ENCODE assay signal across 1 cellular context in genomic region chr12:116582610-116583009, GRCh38.
TF ChIP-seq lines count a peak whose summit lies in the region.

No MANE protein-coding gene starts in this region.

TF ChIP-seq in K562, 482 proteins besides CTCF, POLR2A, EP300 and RAD21 (continued from another document and continues in another):
- TF ChIP-seq ZBTB12 (CRISPR knock-in tag; IDR thresholded peaks at IDR 0.05) (no peak), NR0B1 (IDR thresholded peaks at IDR 0.05; ENCODE audit: partially characterized antibody) (no peak), ETS1 (conservative IDR thresholded peaks at IDR 0.05; ENCODE audit: control insufficient read depth, low read depth, low read length) (no peak), ILK (tag; IDR thresholded peaks at IDR 0.05; ENCODE audit: borderline replicate concordance, low read depth) (no peak), PCBP2 (IDR thresholded peaks at IDR 0.05; ENCODE audit: low read depth, low read length, poor library complexity, severe bottlenecking) (no peak), ZNF232 (CRISPR knock-in tag; IDR thresholded peaks at IDR 0.05) (no peak), ZFPM2 (CRISPR knock-in tag; IDR thresholded peaks at IDR 0.05) (no peak), SMARCB1 (IDR thresholded peaks at IDR 0.05; ENCODE audit: insufficient read length, low read depth) (no peak), IRF1 (CRISPR knock-in tag; IDR thresholded peaks at IDR 0.05; ENCODE audit: borderline replicate concordance) (no peak), PRPF4 (IDR thresholded peaks at IDR 0.05; ENCODE audit: insufficient read depth, low read depth, low read length, poor library complexity, severe bottlenecking) (no peak), JUND (IDR thresholded peaks at IDR 0.05; ENCODE audit: borderline replicate concordance, low read depth, low read length) (peak; percentile 48; the same call in 1 of the 2 replicates), JUND (tag; IDR thresholded peaks at IDR 0.05; ENCODE audit: borderline replicate concordance, low read depth, low read length) (no peak; the same call in 2 of the 3 replicates), ADNP (tag; IDR thresholded peaks at IDR 0.05) (peak; percentile 96), TEAD1 (CRISPR knock-in tag; IDR thresholded peaks at IDR 0.05) (no peak), IRF2 (CRISPR knock-in tag; IDR thresholded peaks at IDR 0.05) (no peak), ZNF316 (IDR thresholded peaks at IDR 0.05) (no peak), ZNF384 (IDR thresholded peaks at IDR 0.05; ENCODE audit: low read depth, low read length) (peak; percentile 88), BMI1 (IDR thresholded peaks at IDR 0.05; ENCODE audit: low read length) (no peak), BRCA1 (IDR thresholded peaks at IDR 0.05) (no peak), BRCA1 (CRISPR knock-in tag; IDR thresholded peaks at IDR 0.05) (no peak), EHMT2 (IDR thresholded peaks at IDR 0.05) (peak; percentile 56), ZNF76 (CRISPR knock-in tag; IDR thresholded peaks at IDR 0.05; ENCODE audit: borderline replicate concordance) (no peak), NR2C2 (CRISPR knock-in tag; IDR thresholded peaks at IDR 0.05) (no peak), NR2C2 (tag; IDR thresholded peaks at IDR 0.05) (no peak), PCBP1 (IDR thresholded peaks at IDR 0.05; ENCODE audit: low read depth, low read length, poor library complexity, severe bottlenecking) (no peak), CBFA2T3 (IDR thresholded peaks at IDR 0.05) (peak; percentile 15; the same call in 1 of the 2 replicates), SIN3B (IDR thresholded peaks at IDR 0.05; ENCODE audit: low read depth) (no peak), ARID2 (IDR thresholded peaks at IDR 0.05) (no peak), E2F3 (CRISPR knock-in tag; IDR thresholded peaks at IDR 0.05) (no peak), ESRRB (CRISPR knock-in tag; IDR thresholded peaks at IDR 0.05; ENCODE audit: borderline replicate concordance) (no peak), ZNF780A (CRISPR knock-in tag; IDR thresholded peaks at IDR 0.05) (no peak), ZNF12 (CRISPR knock-in tag; IDR thresholded peaks at IDR 0.05) (no peak), RCOR1 (IDR thresholded peaks at IDR 0.05; ENCODE audit: borderline replicate concordance in 1 of 2, low read depth in 2 of 2, low read length in 2 of 2) (peak in 1 of 2 experiments; percentile 52; a peak in 1 of 4 replicates), ZNF589 (CRISPR knock-in tag; IDR thresholded peaks at IDR 0.05; ENCODE audit: low read depth) (no peak), ETV5 (CRISPR knock-in tag; IDR thresholded peaks at IDR 0.05; ENCODE audit: low read depth) (no peak), ELF2 (CRISPR knock-in tag; IDR thresholded peaks at IDR 0.05) (no peak), RAD51 (IDR thresholded peaks at IDR 0.05; ENCODE audit: borderline replicate concordance, low read depth) (no peak), MNT (conservative IDR thresholded peaks at IDR 0.05) (0 out of 4 replicates have a peak, but pooled peaks of 1 of the 2 experiments have one; percentile 15), BCLAF1 (IDR thresholded peaks at IDR 0.05; ENCODE audit: borderline replicate concordance in 1 of 2, control insufficient read depth in 1 of 2, low read depth in 2 of 2, low read length in 1 of 2) (no peak), ZNF217 (CRISPR knock-in tag; IDR thresholded peaks at IDR 0.05) (no peak), PTTG1 (tag; IDR thresholded peaks at IDR 0.05; ENCODE audit: low read depth) (no peak), MEIS2 (IDR thresholded peaks at IDR 0.05; ENCODE audit: partially characterized antibody) (no peak), HBP1 (CRISPR knock-in tag; IDR thresholded peaks at IDR 0.05) (no peak)
- TF ChIP-seq, protein P1, sequence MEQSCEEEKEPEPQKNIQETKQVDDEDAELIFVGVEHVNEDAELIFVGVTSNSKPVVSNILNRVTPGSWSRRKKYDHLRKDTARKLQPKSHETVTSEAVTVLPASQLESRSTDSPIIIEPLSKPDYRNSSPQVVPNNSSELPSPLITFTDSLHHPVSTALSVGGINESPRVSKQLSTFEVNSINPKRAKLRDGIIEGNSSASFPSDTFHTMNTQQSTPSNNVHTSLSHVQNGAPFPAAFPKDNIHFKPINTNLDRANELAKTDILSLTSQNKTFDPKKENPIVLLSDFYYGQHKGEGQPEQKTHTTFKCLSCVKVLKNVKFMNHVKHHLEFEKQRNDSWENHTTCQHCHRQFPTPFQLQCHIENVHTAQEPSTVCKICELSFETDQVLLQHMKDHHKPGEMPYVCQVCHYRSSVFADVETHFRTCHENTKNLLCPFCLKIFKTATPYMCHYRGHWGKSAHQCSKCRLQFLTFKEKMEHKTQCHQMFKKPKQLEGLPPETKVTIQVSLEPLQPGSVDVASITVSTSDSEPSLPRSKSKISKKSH (CRISPR knock-in tag; IDR thresholded peaks at IDR 0.05): no peak
- TF ChIP-seq, protein P2, sequence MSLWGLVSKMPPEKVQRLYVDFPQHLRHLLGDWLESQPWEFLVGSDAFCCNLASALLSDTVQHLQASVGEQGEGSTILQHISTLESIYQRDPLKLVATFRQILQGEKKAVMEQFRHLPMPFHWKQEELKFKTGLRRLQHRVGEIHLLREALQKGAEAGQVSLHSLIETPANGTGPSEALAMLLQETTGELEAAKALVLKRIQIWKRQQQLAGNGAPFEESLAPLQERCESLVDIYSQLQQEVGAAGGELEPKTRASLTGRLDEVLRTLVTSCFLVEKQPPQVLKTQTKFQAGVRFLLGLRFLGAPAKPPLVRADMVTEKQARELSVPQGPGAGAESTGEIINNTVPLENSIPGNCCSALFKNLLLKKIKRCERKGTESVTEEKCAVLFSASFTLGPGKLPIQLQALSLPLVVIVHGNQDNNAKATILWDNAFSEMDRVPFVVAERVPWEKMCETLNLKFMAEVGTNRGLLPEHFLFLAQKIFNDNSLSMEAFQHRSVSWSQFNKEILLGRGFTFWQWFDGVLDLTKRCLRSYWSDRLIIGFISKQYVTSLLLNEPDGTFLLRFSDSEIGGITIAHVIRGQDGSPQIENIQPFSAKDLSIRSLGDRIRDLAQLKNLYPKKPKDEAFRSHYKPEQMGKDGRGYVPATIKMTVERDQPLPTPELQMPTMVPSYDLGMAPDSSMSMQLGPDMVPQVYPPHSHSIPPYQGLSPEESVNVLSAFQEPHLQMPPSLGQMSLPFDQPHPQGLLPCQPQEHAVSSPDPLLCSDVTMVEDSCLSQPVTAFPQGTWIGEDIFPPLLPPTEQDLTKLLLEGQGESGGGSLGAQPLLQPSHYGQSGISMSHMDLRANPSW (CRISPR knock-in tag; IDR thresholded peaks at IDR 0.05): no peak
- TF ChIP-seq, protein P3, sequence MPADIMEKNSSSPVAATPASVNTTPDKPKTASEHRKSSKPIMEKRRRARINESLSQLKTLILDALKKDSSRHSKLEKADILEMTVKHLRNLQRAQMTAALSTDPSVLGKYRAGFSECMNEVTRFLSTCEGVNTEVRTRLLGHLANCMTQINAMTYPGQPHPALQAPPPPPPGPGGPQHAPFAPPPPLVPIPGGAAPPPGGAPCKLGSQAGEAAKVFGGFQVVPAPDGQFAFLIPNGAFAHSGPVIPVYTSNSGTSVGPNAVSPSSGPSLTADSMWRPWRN (IDR thresholded peaks at IDR 0.05; ENCODE audit: low read depth): peak; percentile 59; the same call in 1 of the 2 replicates
- TF ChIP-seq, protein P4, sequence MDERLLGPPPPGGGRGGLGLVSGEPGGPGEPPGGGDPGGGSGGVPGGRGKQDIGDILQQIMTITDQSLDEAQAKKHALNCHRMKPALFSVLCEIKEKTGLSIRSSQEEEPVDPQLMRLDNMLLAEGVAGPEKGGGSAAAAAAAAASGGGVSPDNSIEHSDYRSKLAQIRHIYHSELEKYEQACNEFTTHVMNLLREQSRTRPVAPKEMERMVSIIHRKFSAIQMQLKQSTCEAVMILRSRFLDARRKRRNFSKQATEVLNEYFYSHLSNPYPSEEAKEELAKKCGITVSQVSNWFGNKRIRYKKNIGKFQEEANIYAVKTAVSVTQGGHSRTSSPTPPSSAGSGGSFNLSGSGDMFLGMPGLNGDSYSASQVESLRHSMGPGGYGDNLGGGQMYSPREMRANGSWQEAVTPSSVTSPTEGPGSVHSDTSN (CRISPR knock-in tag; IDR thresholded peaks at IDR 0.05; ENCODE audit: low read depth): no peak
- TF ChIP-seq, protein P4 (tag; conservative IDR thresholded peaks at IDR 0.05; ENCODE audit: low read depth): 0 out of 2 replicates have a peak, but pooled peaks have one; percentile 40
